In genomic region chr17:7219812-7220592, GRCh38 we compare ENCODE assay signal across 8 cellular contexts. TPM values are rescaled to one million over a fixed set of nuclear protein-coding genes. Genes with fewer than 3 reads are reported as not detected.
A peak's percentile ranks its signal among the peaks of the same experiment; 100 is the strongest.
DNase-seq lines count a peak whose midpoint lies in the region; ATAC-seq and TF ChIP-seq lines count a peak whose summit lies in the region.

TSS of gene ACADVL (plus strand) at chr17:7219938. CDS start at chr17:7219985, 47 bp downstream.
TSS of gene DLG4 (minus strand) at chr17:7219836.

- no peak for TF ChIP-seq CTCF in epithelial cell of proximal tubule (conservative IDR thresholded peaks at IDR 0.05; ENCODE audit: low read depth, low read length)

- peaks cover 50% of the 10 kb centered on the region for H3K36me3 Mint-ChIP-seq in activated T-cell treated with anti-CD3 and anti-CD28 coated beads, Interleukin-2, amount 50 U/mL, for 24 hours (ENCODE audit: low read depth)

- peak within 1 kb of the TSS; percentile 66 for H3K4me3 ChIP-seq in epithelial cell of proximal tubule (ENCODE audit: low read depth, low read length)

- H3K27me3 Mint-ChIP-seq in activated T-cell treated with anti-CD3 and anti-CD28 coated beads, Interleukin-2, amount 50 U/mL, for 24 hours, result no peaks in the 10 kb centered on the region

- H3K9me3 Mint-ChIP-seq in activated T-cell treated with anti-CD3 and anti-CD28 coated beads, Interleukin-2, amount 50 U/mL, for 24 hours, result no peaks in the 10 kb centered on the region

- peak within 1 kb of the TSS; percentile 96 for H3K4me3 Mint-ChIP-seq in activated T-cell treated with anti-CD3 and anti-CD28 coated beads, Interleukin-2, amount 50 U/mL, for 24 hours

- ATAC-seq in GM18511 (IDR thresholded peaks at IDR 0.05; ENCODE audit: unreplicated experiment) (peak; percentile 65), HG03175 (IDR thresholded peaks at IDR 0.05; ENCODE audit: unreplicated experiment) (peak; percentile 51)

- peaks cover 58% of the 10 kb centered on the region for H3K4me1 Mint-ChIP-seq in activated T-cell treated with anti-CD3 and anti-CD28 coated beads, Interleukin-2, amount 50 U/mL, for 24 hours (ENCODE audit: low read depth)

- peak within 1 kb of the TSS; percentile 96 for H3K27ac Mint-ChIP-seq in activated T-cell treated with anti-CD3 and anti-CD28 coated beads, Interleukin-2, amount 50 U/mL, for 24 hours

- DNase-seq in A172 (ENCODE audit: low spot score), result peak; percentile 77
- DNase-seq in OCI-M1 (lab: John Stamatoyannopoulos, UW), result peak; percentile 91
- peak; percentile 88 for DNase-seq in activated T-cell treated with anti-CD3 and anti-CD28 coated beads, Interleukin-2, amount 50 U/mL, for 24 hours
- DNase-seq in epithelial cell of proximal tubule (ENCODE audit: low read depth), result peak; percentile 67
- peak; percentile 90 for DNase-seq in mucosa of gallbladder (ENCODE audit: low spot score)
- peak; percentile 90 for DNase-seq in stimulated activated CD8-positive, alpha-beta memory T cell treated with anti-CD3 and anti-CD28 coated beads, Interleukin-4, amount 100 ng/mL, for 48 hours

RNA-seq across cellular contexts. Expression of gene ACADVL, which starts in this region (rescaled TPM):
- total RNA-seq in A172 (2014; rRNA removed; shearing (Covaris generic)), result 278 and 349 TPM in 2 replicates
- total RNA-seq in epithelial cell of proximal tubule (320 and 573 TPM in 2 replicates), mucosa of gallbladder (914 TPM)

RNA-seq across cellular contexts. Expression of gene DLG4, which starts in this region (rescaled TPM):
- total RNA-seq in A172 (2014; rRNA removed; shearing (Covaris generic)), result 7.2 and 7.3 TPM in 2 replicates
- total RNA-seq in epithelial cell of proximal tubule (2.6 and 7.8 TPM in 2 replicates), mucosa of gallbladder (36.5 TPM)

Comparison
In these comparisons a context has a peak if more than half of its experiments do, and no peak if none do; other contexts are left out.
1. Peak in every context shown above with its lines: DNase-seq, ATAC-seq and H3K4me3 ChIP-seq.